ENCODE assay signal across 1 cellular context in the genomic region with DNA sequence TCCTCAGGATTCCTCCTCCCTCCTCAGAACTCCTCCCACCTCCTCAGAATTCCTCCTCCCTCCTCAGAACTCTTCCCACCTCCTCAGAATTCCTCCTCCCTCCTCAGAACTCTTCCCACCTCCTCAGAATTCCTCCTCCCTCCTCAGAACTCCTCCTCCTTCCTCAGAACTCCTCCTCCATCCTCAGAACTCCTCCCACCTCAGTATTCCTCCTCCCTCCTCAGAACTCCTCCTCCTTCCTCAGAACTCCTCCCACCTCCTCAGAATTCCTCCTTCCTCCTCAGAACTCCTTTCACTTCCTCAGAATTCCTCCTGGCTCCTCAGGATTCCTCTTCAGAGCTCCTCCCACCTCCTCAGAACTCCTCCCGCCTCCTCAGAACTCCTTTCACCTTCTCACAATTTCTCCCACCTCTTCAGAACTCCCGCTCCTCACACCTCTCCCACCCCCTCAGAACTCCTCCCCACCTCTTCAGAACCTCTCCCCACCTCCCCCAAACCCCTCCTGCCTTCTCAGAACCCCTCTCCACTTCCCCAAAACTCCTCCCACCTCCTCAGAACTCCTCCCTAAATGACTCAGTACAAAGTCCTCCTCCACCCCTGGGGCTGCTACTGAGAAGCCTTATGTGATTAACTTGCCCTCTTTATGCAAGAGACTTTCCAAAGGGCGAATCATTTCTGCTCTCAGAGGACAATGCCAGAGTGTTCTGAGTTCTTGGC.
A peak's percentile ranks its signal among the peaks of the same experiment; 100 is the strongest.
TF ChIP-seq lines count a peak whose summit lies in the region.

No MANE protein-coding gene starts in this region.

TF ChIP-seq in K562, 482 proteins besides CTCF, POLR2A, EP300 and RAD21 (continued from another document and continues in another):
- TF ChIP-seq FOXM1 (IDR thresholded peaks at IDR 0.05; ENCODE audit: low read depth) (no peak), FOXM1 (CRISPR knock-in tag; IDR thresholded peaks at IDR 0.05; ENCODE audit: low read depth) (no peak), ZNF79 (CRISPR knock-in tag; IDR thresholded peaks at IDR 0.05; ENCODE audit: low read depth) (no peak), MXI1 (IDR thresholded peaks at IDR 0.05; ENCODE audit: low read depth, low read length) (no peak), FOXK1 (CRISPR knock-in tag; IDR thresholded peaks at IDR 0.05; ENCODE audit: borderline replicate concordance) (no peak), PTRF (tag; IDR thresholded peaks at IDR 0.05) (no peak), HMG20A (CRISPR knock-in tag; conservative IDR thresholded peaks at IDR 0.05) (no peak), NCOA1 (IDR thresholded peaks at IDR 0.05; ENCODE audit: low read depth) (0 out of 2 replicates have a peak, but pooled peaks have one; percentile 17), POLR2H (tag; IDR thresholded peaks at IDR 0.05; ENCODE audit: low read depth) (no peak), SRSF3 (IDR thresholded peaks at IDR 0.05; ENCODE audit: insufficient read depth, low read length) (no peak), FOXP1 (CRISPR knock-in tag; IDR thresholded peaks at IDR 0.05) (no peak), STAT5A (IDR thresholded peaks at IDR 0.05; ENCODE audit: borderline replicate concordance, low read length) (0 out of 2 replicates have a peak, but pooled peaks have one; percentile 10), TOE1 (IDR thresholded peaks at IDR 0.05; ENCODE audit: borderline replicate concordance) (peak; percentile 55; the same call in 1 of the 2 replicates), TOE1 (CRISPR knock-in tag; IDR thresholded peaks at IDR 0.05; ENCODE audit: borderline replicate concordance, low read depth) (no peak), XRCC4 (IDR thresholded peaks at IDR 0.05; ENCODE audit: extremely low read depth, insufficient read depth, insufficient read length) (no peak), ELF2 (CRISPR knock-in tag; IDR thresholded peaks at IDR 0.05) (no peak), SMARCE1 (IDR thresholded peaks at IDR 0.05) (peak; percentile 65), SPI1 (IDR thresholded peaks at IDR 0.05; ENCODE audit: borderline replicate concordance, low read depth, low read length) (peak; percentile 92), ZNF316 (IDR thresholded peaks at IDR 0.05) (peak; percentile 66; the same call in 1 of the 2 replicates), KHSRP (IDR thresholded peaks at IDR 0.05) (no peak), GABPB1 (CRISPR knock-in tag; IDR thresholded peaks at IDR 0.05) (no peak), CEBPG (CRISPR knock-in tag; IDR thresholded peaks at IDR 0.05) (no peak), CEBPG (tag; conservative IDR thresholded peaks at IDR 0.05 in 1 of 2, IDR thresholded peaks at IDR 0.05 in 1 of 2) (no peak), ZNF347 (CRISPR knock-in tag; IDR thresholded peaks at IDR 0.05; ENCODE audit: low read depth) (no peak), MTA1 (IDR thresholded peaks at IDR 0.05; ENCODE audit: borderline replicate concordance) (peak; percentile 37; the same call in 1 of the 2 replicates), ZNF586 (CRISPR knock-in tag; conservative IDR thresholded peaks at IDR 0.05) (no peak), ZNF699 (CRISPR knock-in tag; IDR thresholded peaks at IDR 0.05; ENCODE audit: insufficient replicate concordance) (no peak)
- TF ChIP-seq, protein P1, sequence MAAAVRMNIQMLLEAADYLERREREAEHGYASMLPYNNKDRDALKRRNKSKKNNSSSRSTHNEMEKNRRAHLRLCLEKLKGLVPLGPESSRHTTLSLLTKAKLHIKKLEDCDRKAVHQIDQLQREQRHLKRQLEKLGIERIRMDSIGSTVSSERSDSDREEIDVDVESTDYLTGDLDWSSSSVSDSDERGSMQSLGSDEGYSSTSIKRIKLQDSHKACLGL (CRISPR knock-in tag; IDR thresholded peaks at IDR 0.05; ENCODE audit: borderline replicate concordance, poor library complexity, severe bottlenecking): no peak
- TF ChIP-seq, protein P2, sequence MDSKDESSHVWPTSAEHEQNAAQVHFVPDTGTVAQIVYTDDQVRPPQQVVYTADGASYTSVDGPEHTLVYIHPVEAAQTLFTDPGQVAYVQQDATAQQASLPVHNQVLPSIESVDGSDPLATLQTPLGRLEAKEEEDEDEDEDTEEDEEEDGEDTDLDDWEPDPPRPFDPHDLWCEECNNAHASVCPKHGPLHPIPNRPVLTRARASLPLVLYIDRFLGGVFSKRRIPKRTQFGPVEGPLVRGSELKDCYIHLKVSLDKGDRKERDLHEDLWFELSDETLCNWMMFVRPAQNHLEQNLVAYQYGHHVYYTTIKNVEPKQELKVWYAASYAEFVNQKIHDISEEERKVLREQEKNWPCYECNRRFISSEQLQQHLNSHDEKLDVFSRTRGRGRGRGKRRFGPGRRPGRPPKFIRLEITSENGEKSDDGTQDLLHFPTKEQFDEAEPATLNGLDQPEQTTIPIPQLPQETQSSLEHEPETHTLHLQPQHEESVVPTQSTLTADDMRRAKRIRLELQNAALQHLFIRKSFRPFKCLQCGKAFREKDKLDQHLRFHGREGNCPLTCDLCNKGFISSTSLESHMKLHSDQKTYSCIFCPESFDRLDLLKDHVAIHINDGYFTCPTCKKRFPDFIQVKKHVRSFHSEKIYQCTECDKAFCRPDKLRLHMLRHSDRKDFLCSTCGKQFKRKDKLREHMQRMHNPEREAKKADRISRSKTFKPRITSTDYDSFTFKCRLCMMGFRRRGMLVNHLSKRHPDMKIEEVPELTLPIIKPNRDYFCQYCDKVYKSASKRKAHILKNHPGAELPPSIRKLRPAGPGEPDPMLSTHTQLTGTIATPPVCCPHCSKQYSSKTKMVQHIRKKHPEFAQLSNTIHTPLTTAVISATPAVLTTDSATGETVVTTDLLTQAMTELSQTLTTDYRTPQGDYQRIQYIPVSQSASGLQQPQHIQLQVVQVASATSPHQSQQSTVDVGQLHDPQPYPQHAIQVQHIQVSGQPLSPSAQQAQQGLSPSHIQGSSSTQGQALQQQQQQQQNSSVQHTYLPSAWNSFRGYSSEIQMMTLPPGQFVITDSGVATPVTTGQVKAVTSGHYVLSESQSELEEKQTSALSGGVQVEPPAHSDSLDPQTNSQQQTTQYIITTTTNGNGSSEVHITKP (IDR thresholded peaks at IDR 0.05; ENCODE audit: partially characterized antibody): no peak
- TF ChIP-seq, protein P3, sequence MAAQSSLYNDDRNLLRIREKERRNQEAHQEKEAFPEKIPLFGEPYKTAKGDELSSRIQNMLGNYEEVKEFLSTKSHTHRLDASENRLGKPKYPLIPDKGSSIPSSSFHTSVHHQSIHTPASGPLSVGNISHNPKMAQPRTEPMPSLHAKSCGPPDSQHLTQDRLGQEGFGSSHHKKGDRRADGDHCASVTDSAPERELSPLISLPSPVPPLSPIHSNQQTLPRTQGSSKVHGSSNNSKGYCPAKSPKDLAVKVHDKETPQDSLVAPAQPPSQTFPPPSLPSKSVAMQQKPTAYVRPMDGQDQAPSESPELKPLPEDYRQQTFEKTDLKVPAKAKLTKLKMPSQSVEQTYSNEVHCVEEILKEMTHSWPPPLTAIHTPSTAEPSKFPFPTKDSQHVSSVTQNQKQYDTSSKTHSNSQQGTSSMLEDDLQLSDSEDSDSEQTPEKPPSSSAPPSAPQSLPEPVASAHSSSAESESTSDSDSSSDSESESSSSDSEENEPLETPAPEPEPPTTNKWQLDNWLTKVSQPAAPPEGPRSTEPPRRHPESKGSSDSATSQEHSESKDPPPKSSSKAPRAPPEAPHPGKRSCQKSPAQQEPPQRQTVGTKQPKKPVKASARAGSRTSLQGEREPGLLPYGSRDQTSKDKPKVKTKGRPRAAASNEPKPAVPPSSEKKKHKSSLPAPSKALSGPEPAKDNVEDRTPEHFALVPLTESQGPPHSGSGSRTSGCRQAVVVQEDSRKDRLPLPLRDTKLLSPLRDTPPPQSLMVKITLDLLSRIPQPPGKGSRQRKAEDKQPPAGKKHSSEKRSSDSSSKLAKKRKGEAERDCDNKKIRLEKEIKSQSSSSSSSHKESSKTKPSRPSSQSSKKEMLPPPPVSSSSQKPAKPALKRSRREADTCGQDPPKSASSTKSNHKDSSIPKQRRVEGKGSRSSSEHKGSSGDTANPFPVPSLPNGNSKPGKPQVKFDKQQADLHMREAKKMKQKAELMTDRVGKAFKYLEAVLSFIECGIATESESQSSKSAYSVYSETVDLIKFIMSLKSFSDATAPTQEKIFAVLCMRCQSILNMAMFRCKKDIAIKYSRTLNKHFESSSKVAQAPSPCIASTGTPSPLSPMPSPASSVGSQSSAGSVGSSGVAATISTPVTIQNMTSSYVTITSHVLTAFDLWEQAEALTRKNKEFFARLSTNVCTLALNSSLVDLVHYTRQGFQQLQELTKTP (IDR thresholded peaks at IDR 0.05; ENCODE audit: low read depth in 1 of 2, partially characterized antibody in 2 of 2): peak in 1 of 2 experiments; percentile 67
- TF ChIP-seq, protein P4, sequence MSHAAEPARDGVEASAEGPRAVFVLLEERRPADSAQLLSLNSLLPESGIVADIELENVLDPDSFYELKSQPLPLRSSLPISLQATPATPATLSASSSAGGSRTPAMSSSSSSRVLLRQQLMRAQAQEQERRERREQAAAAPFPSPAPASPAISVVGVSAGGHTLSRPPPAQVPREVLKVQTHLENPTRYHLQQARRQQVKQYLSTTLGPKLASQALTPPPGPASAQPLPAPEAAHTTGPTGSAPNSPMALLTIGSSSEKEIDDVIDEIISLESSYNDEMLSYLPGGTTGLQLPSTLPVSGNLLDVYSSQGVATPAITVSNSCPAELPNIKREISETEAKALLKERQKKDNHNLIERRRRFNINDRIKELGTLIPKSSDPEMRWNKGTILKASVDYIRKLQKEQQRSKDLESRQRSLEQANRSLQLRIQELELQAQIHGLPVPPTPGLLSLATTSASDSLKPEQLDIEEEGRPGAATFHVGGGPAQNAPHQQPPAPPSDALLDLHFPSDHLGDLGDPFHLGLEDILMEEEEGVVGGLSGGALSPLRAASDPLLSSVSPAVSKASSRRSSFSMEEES (CRISPR knock-in tag; IDR thresholded peaks at IDR 0.05): no peak
- TF ChIP-seq, protein P5, sequence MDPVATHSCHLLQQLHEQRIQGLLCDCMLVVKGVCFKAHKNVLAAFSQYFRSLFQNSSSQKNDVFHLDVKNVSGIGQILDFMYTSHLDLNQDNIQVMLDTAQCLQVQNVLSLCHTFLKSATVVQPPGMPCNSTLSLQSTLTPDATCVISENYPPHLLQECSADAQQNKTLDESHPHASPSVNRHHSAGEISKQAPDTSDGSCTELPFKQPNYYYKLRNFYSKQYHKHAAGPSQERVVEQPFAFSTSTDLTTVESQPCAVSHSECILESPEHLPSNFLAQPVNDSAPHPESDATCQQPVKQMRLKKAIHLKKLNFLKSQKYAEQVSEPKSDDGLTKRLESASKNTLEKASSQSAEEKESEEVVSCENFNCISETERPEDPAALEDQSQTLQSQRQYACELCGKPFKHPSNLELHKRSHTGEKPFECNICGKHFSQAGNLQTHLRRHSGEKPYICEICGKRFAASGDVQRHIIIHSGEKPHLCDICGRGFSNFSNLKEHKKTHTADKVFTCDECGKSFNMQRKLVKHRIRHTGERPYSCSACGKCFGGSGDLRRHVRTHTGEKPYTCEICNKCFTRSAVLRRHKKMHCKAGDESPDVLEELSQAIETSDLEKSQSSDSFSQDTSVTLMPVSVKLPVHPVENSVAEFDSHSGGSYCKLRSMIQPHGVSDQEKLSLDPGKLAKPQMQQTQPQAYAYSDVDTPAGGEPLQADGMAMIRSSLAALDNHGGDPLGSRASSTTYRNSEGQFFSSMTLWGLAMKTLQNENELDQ (CRISPR knock-in tag; IDR thresholded peaks at IDR 0.05; ENCODE audit: borderline replicate concordance): no peak
- TF ChIP-seq, protein P6, sequence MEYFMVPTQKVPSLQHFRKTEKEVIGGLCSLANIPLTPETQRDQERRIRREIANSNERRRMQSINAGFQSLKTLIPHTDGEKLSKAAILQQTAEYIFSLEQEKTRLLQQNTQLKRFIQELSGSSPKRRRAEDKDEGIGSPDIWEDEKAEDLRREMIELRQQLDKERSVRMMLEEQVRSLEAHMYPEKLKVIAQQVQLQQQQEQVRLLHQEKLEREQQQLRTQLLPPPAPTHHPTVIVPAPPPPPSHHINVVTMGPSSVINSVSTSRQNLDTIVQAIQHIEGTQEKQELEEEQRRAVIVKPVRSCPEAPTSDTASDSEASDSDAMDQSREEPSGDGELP (CRISPR knock-in tag; IDR thresholded peaks at IDR 0.05; ENCODE audit: borderline replicate concordance): no peak
